9 cellular contexts compared by ENCODE assay signal in the genomic region with DNA sequence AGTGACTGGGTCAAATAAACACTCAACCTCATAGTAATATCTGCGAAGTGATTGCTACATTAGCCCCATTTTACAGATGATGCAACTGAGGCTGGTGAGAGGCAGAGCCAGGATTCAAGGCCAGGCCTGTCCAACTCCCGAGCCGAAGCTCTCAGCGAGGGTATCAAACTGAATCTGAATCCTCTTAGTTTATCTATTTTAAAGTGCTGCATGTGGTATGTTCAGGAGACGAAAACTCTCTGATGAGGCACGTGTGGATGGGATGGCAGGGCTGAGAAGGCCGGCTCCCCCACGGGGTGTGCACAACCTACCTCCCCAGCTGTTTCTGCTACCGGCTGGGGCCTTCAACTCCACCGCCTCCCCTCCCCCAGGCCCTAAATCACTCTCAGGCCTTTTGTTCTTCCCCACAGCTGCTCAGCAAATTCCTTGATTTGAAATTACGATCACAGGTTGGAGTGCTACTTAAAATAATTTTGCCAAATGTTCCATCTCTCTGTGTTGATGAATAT.
DNase-seq lines count a peak whose midpoint lies in the region; ATAC-seq lines count a peak whose summit lies in the region.
"Had no signal": no experiment of that assay in that cellular context is flagged by ENCODE, and none has a peak within 500 bp of the region (broad histone marks: within the 10 kb centered on the region; RNA-seq: fewer than 3 reads in every experiment).

No MANE protein-coding gene starts in this region.

- no peak overlapping the region for H3K9ac ChIP-seq in rectal smooth muscle tissue (ENCODE audit: low read length)

- peak overlapping the region; percentile 15 for H3K27ac ChIP-seq in rectal smooth muscle tissue (ENCODE audit: low read depth, low read length)
- no peak overlapping the region for H3K27ac ChIP-seq in right cardiac atrium (ENCODE audit: low read length)

- H3K36me3 ChIP-seq in rectal smooth muscle tissue (ENCODE audit: control insufficient read depth, insufficient read depth, low read length), result no peaks in the 10 kb centered on the region

- no peaks in the 10 kb centered on the region for H3K9me3 ChIP-seq in right cardiac atrium (ENCODE audit: control insufficient read depth, low read length)

- ATAC-seq in right cardiac atrium, result no peak

- peak; percentile 24 for DNase-seq in NCI-H1105 treated with DMSO at 0.1 percent for 48 hours (lab: John Stamatoyannopoulos, UW)
- DNase-seq in NCI-H1105 (lab: John Stamatoyannopoulos, UW), result no peak
- DNase-seq in NCI-H2196 treated with DMSO at 0.1 percent for 48 hours (lab: John Stamatoyannopoulos, UW; ENCODE audit: unreplicated experiment), result peak; percentile 45
- DNase-seq in ecto neural progenitor cell (ENCODE audit: low spot score), result peak; percentile 60
- DNase-seq in right cardiac atrium, result no peak
- DNase-seq in stimulated activated CD4-positive, alpha-beta T cell treated with anti-CD3 and anti-CD28 coated beads, Interleukin-4, amount 100 ng/mL, for 24 hours, result no peak
- DNase-seq in cortex of kidney (lab: John Stamatoyannopoulos, UW), result no peak
- DNase-seq: foreskin melanocyte had no signal

- H3K4me1 ChIP-seq in rectal smooth muscle tissue (ENCODE audit: control insufficient read depth, insufficient read depth, low read length), result peaks cover 16% of the 10 kb centered on the region
- peaks cover 9% of the 10 kb centered on the region for H3K4me1 ChIP-seq in right cardiac atrium (ENCODE audit: control insufficient read depth, insufficient read depth, low read length)

- intact Hi-C loops in right cardiac atrium (cut with DNase I), result no loop called here

- 64% methylated on average over 11 of the region's 11 CpGs for WGBS in right cardiac atrium

- H3K27me3 ChIP-seq in rectal smooth muscle tissue (ENCODE audit: control insufficient read depth, insufficient read depth, low read length) (no peaks in the 10 kb centered on the region), right cardiac atrium (ENCODE audit: control insufficient read depth, insufficient read depth) (no peaks in the 10 kb centered on the region)

- no peak overlapping the region for H3K4me3 ChIP-seq in rectal smooth muscle tissue (ENCODE audit: low read length)
- H3K4me3 ChIP-seq in right cardiac atrium (ENCODE audit: low read length), result no peak overlapping the region

Comparison
In these comparisons a context has a peak if more than half of its experiments do, and no peak if none do; other contexts are left out.
1. DNase-seq: peak in NCI-H1105 treated with DMSO at 0.1 percent for 48 hours (single experiment), NCI-H2196 treated with DMSO at 0.1 percent for 48 hours (single experiment) and ecto neural progenitor cell (single experiment); none in NCI-H1105 (single experiment), right cardiac atrium (0 of 3), stimulated activated CD4-positive, alpha-beta T cell treated with anti-CD3 and anti-CD28 coated beads, Interleukin-4, amount 100 ng/mL, for 24 hours (single experiment) and cortex of kidney (single experiment).